16 cellular contexts compared by ENCODE assay signal in genomic region chr10:116038259-116038658, GRCh38.
DNase-seq lines count a peak whose midpoint lies in the region; ATAC-seq and TF ChIP-seq lines count a peak whose summit lies in the region.
"Had no signal": no experiment of that assay in that cellular context is flagged by ENCODE, and none has a peak within 500 bp of the region (broad histone marks: within the 10 kb centered on the region; RNA-seq: fewer than 3 reads in every experiment).

No MANE protein-coding gene starts in this region.

- DNase-seq in AG08395 (ENCODE audit: low spot score): peak; percentile 74
- peak; percentile 35 for DNase-seq in MV-4-11 (lab: John Stamatoyannopoulos, UW)
- peak; percentile 2 for DNase-seq in fibroblast of peridontal ligament (ENCODE audit: extremely low read depth)
- DNase-seq in osteocyte (ENCODE audit: extremely low spot score, unreplicated experiment): no peak
- DNase-seq in OCI-M1 (lab: John Stamatoyannopoulos, UW): no peak
- DNase-seq in activated CD4-positive, CD25-positive, alpha-beta regulatory T cell (lab: John Stamatoyannopoulos, UW): no peak
- DNase-seq in NCI-H128 (lab: John Stamatoyannopoulos, UW; ENCODE audit: unreplicated experiment): no peak
- DNase-seq: activated B cell treated with CpG ODN at 0.5 μM for 24 hours; amygdala; effector CD8-positive, alpha-beta T cell; GOT3; NCI-H1092; NCI-H345; stimulated activated CD4-positive, alpha-beta T cell treated with anti-CD3 and anti-CD28 coated beads, Interleukin-15, amount 100 ng/mL, for 24 hours; upper lobe of left lung had no signal

- peaks cover 19% of the 10 kb centered on the region for H3K9me3 Mint-ChIP-seq in osteocyte (ENCODE audit: unreplicated experiment)

- peak overlapping the region; percentile 1 for H3K27ac Mint-ChIP-seq in osteocyte (ENCODE audit: unreplicated experiment)
- H3K27ac Mint-ChIP-seq: activated B cell treated with CpG ODN at 0.5 μM for 24 hours had no signal

- peaks cover 8% of the 10 kb centered on the region for H3K4me1 Mint-ChIP-seq in osteocyte (ENCODE audit: unreplicated experiment)
- H3K4me1 Mint-ChIP-seq: activated B cell treated with CpG ODN at 0.5 μM for 24 hours had no signal

- no peaks in the 10 kb centered on the region for H3K36me3 Mint-ChIP-seq in osteocyte (ENCODE audit: unreplicated experiment)

- no peak for TF ChIP-seq CTCF in osteocyte (IDR thresholded peaks at IDR 0.05)

- H3K27me3 Mint-ChIP-seq in osteocyte (ENCODE audit: unreplicated experiment): no peaks in the 10 kb centered on the region
- H3K27me3 Mint-ChIP-seq: activated B cell treated with CpG ODN at 0.5 μM for 24 hours had no signal

- H3K4me3 Mint-ChIP-seq in osteocyte (ENCODE audit: unreplicated experiment): no peak overlapping the region
- H3K4me3 Mint-ChIP-seq: activated B cell treated with CpG ODN at 0.5 μM for 24 hours had no signal

- ATAC-seq in GM18519 (IDR thresholded peaks at IDR 0.05; ENCODE audit: low FRiP score, unreplicated experiment): no peak

Comparison
In these comparisons a context has a peak if more than half of its experiments do, and no peak if none do; other contexts are left out.
1. DNase-seq: peak in AG08395 (single experiment), MV-4-11 (single experiment) and fibroblast of peridontal ligament (single experiment); none in osteocyte (single experiment), OCI-M1 (single experiment), activated CD4-positive, CD25-positive, alpha-beta regulatory T cell (0 of 4) and NCI-H128 (single experiment).